In genomic region chr3:169041677-169042171, GRCh38 we compare ENCODE assay signal across 8 cellular contexts.
DNase-seq lines count a peak whose midpoint lies in the region; ATAC-seq, FAIRE-seq and TF ChIP-seq lines count a peak whose summit lies in the region.

No MANE protein-coding gene starts in this region.

- no peak overlapping the region for H2BK5ac ChIP-seq in H1 (ENCODE audit: low read depth, low read length)

- H3K9me3 ChIP-seq in H1 (ENCODE audit: insufficient read depth in 2 of 2, low read depth in 1 of 2, low read length in 1 of 2) (no peaks in the 10 kb centered on the region), neural cell (ENCODE audit: low read length) (no peaks in the 10 kb centered on the region)

- peak; percentile 24 for FAIRE-seq in H1 (lab: Jason Lieb, UNC)

- no peaks in the 10 kb centered on the region for H3K27me3 ChIP-seq in H1 (replicated peaks in 1 of 4; ENCODE audit: control insufficient read depth in 3 of 4, extremely low read depth in 1 of 4, insufficient read depth in 3 of 4, low read length in 3 of 4)
- H3K27me3 ChIP-seq in neural cell (ENCODE audit: insufficient read depth, low read depth, low read length) = no peaks in the 10 kb centered on the region

- no peak overlapping the region for H3K4me3 Mint-ChIP-seq in natural killer cell

- TF ChIP-seq RAD21 in H1 (IDR thresholded peaks at IDR 0.05 in 1 of 2, conservative IDR thresholded peaks at IDR 0.05 in 1 of 2; ENCODE audit: low read depth in 2 of 2, low read length in 2 of 2) (peak in 1 of 2 experiments; percentile 43; a peak in 3 of 4 replicates), neural cell (conservative IDR thresholded peaks at IDR 0.05) (peak; percentile 45)

- no peak overlapping the region for H3K14ac ChIP-seq in H1 (ENCODE audit: insufficient read length)

- H3K36me3 Mint-ChIP-seq in natural killer cell = no peaks in the 10 kb centered on the region

- no peak overlapping the region for H2BK15ac ChIP-seq in H1 (ENCODE audit: low read length)

- no peaks in the 10 kb centered on the region for H3K4me1 Mint-ChIP-seq in natural killer cell

- TF ChIP-seq POLR2A in H1 (IDR thresholded peaks at IDR 0.05; ENCODE audit: control extremely low read depth in 1 of 2, low read depth in 2 of 2, low read length in 2 of 2) = no peak

- H2BK20ac ChIP-seq in H1 (ENCODE audit: low read length) = no peak overlapping the region

- H3K4me2 ChIP-seq in H1 (ENCODE audit: insufficient read depth in 1 of 2, low read depth in 2 of 2, low read length in 2 of 2) (no peak overlapping the region), neural cell (ENCODE audit: low read length) (no peak overlapping the region)

- H3K36me3 ChIP-seq in H1 (ENCODE audit: control insufficient read depth in 2 of 4, insufficient read depth in 4 of 4, low read length in 3 of 4) = no peaks in the 10 kb centered on the region
- no peaks in the 10 kb centered on the region for H3K36me3 ChIP-seq in neural cell (ENCODE audit: insufficient read depth, low read length)

- no peak overlapping the region for H3K4me3 ChIP-seq in H1 (ENCODE audit: extremely low read depth in 1 of 4, insufficient read depth in 2 of 4, low read depth in 3 of 4, low read length in 4 of 4)
- H3K4me3 ChIP-seq in neural cell (ENCODE audit: low read length) = no peak overlapping the region

- H3K27ac ChIP-seq in H1 (ENCODE audit: low read depth, low read length) = no peak overlapping the region
- no peak overlapping the region for H3K27ac ChIP-seq in neural cell (ENCODE audit: low read length)

- H3K27me3 Mint-ChIP-seq in natural killer cell (ENCODE audit: low read depth in 2 of 2) = no peaks in the 10 kb centered on the region

- no peaks in the 10 kb centered on the region for H3K79me1 ChIP-seq in H1 (ENCODE audit: low read depth, low read length)

- no peaks in the 10 kb centered on the region for H3K23me2 ChIP-seq in H1 (ENCODE audit: low read depth, low read length)

- POLR2A ChIA-PET in H1 (lab: Charles Lee; ENCODE audit: partially characterized antibody) = no interaction called here

- intact Hi-C loops in natural killer cell (cut with micrococcal nuclease) = no loop called here

- no peak overlapping the region for H4K5ac ChIP-seq in H1 (ENCODE audit: insufficient read length, low read depth, low read length)

- no peak overlapping the region for H4K91ac ChIP-seq in H1 (replicated peaks; ENCODE audit: insufficient read length, low read length)

- H3K79me2 ChIP-seq in H1 (ENCODE audit: control insufficient read depth in 1 of 2, insufficient read depth in 2 of 2, low read length in 2 of 2) (no peaks in the 10 kb centered on the region), neural cell (replicated peaks; ENCODE audit: insufficient read depth, low read length) (no peaks in the 10 kb centered on the region)

- no peaks in the 10 kb centered on the region for H3K4me1 ChIP-seq in H1 (replicated peaks in 1 of 4; ENCODE audit: control insufficient read depth in 3 of 4, insufficient read depth in 4 of 4, low read length in 3 of 4)

- H3F3A ChIP-seq in neural cell (ENCODE audit: insufficient read depth, low read length, poor library complexity, severe bottlenecking) = no peaks in the 10 kb centered on the region

- no peak overlapping the region for H3K4ac ChIP-seq in H1 (replicated peaks; ENCODE audit: insufficient read length, low read depth, low read length)

- H3K56ac ChIP-seq in H1 (replicated peaks; ENCODE audit: insufficient read length, low read depth, low read length) = no peak overlapping the region

- H3K9ac ChIP-seq in H1 (replicated peaks in 1 of 4; ENCODE audit: extremely low read depth in 1 of 4, low read depth in 3 of 4, low read length in 3 of 4) = no peak overlapping the region
- no peak overlapping the region for H3K9ac ChIP-seq in neural cell (ENCODE audit: low read length)

- no peaks in the 10 kb centered on the region for H3K9me2 ChIP-seq in neural cell (ENCODE audit: insufficient read depth, low read length)

- H3K27ac Mint-ChIP-seq in natural killer cell = no peak overlapping the region

- peak; percentile 7 for DNase-seq in NCI-H774 (lab: John Stamatoyannopoulos, UW)
- no peak for DNase-seq in H1 (ENCODE audit: low read depth in 1 of 2, low spot score in 2 of 2)
- no peak for DNase-seq in stimulated activated CD8-positive, alpha-beta memory T cell treated with anti-CD3 and anti-CD28 coated beads, Interleukin-4, amount 100 ng/mL, for 48 hours
- no peak for DNase-seq in islet precursor cell
- DNase-seq in natural killer cell = no peak
- no peak for DNase-seq in UCSD-AML1 (lab: John Stamatoyannopoulos, UW; ENCODE audit: unreplicated experiment)

- no peak overlapping the region for H2BK12ac ChIP-seq in H1 (ENCODE audit: low read depth, low read length)

- H4K20me1 ChIP-seq in H1 (replicated peaks in 1 of 2; ENCODE audit: control insufficient read depth in 1 of 2, insufficient read depth in 2 of 2, low read length in 2 of 2) = no peaks in the 10 kb centered on the region
- no peaks in the 10 kb centered on the region for H4K20me1 ChIP-seq in neural cell (ENCODE audit: insufficient read depth)

- H2AFZ ChIP-seq in H1 (ENCODE audit: low read length) = no peak overlapping the region
- no peak overlapping the region for H2AFZ ChIP-seq in neural cell (ENCODE audit: low read depth, low read length)

- no peak overlapping the region for H4K8ac ChIP-seq in H1 (ENCODE audit: extremely low read depth, insufficient read depth, low read length)

- no peak overlapping the region for H2BK120ac ChIP-seq in H1 (replicated peaks; ENCODE audit: low read depth, low read length)

- TF ChIP-seq EP300 in H1 (IDR thresholded peaks at IDR 0.05; ENCODE audit: borderline replicate concordance in 1 of 2, low read depth in 2 of 2, low read length in 2 of 2) (no peak), neural cell (conservative IDR thresholded peaks at IDR 0.05; ENCODE audit: poor library complexity, severe bottlenecking) (no peak)

- 86% methylated on average over 5 of the region's 5 CpGs; no CpG with 5 or more reads in 1 of the 2 experiments for WGBS in H1 (ENCODE audit: extremely low coverage in 1 of 2, insufficient coverage in 1 of 2, insufficient read length in 1 of 2, insufficient replicate concordance in 2 of 2, low coverage in 1 of 2, low lambda C conversion rate in 2 of 2, missing lambda C conversion rate in 1 of 2), 2 experiments

- ATAC-seq in GM18868 (IDR thresholded peaks at IDR 0.05; ENCODE audit: unreplicated experiment) (peak; percentile 62), natural killer cell (no peak)

- CTCF ChIA-PET in H1 (lab: Charles Lee; ENCODE audit: partially characterized antibody) = interaction anchor here (0.6 to 2.7 kb wide), 16 partner anchors 8 to 938 kb away, joined by 3 to 10 read pairs (median 5); no protein-coding TSS in a partner anchor

- no peak overlapping the region for H3K18ac ChIP-seq in H1 (ENCODE audit: extremely low read depth, low read length)

- H2AK5ac ChIP-seq in H1 (ENCODE audit: low read depth, low read length) = no peak overlapping the region

- H3K23ac ChIP-seq in H1 (ENCODE audit: insufficient read length) = no peak overlapping the region

- TF ChIP-seq CTCF in H1 (IDR thresholded peaks at IDR 0.05; ENCODE audit: control extremely low read depth in 1 of 3, insufficient read depth in 1 of 3, low read depth in 1 of 3, low read length in 3 of 3) (peak in 1 of 3 experiments; percentile 6; a peak in 1 of 4 replicates), neural cell (IDR thresholded peaks at IDR 0.05; ENCODE audit: poor library complexity, severe bottlenecking) (peak; percentile 40), natural killer cell (IDR thresholded peaks at IDR 0.05) (no peak)

- H3K9me3 Mint-ChIP-seq in natural killer cell = peaks cover 3 to 9% of the 10 kb centered on the region in 2 donors

TF ChIP-seq in H1, 55 proteins besides CTCF, POLR2A, EP300 and RAD21 (continues in another document):
- no peak for TF ChIP-seq KDM1A (IDR thresholded peaks at IDR 0.05; ENCODE audit: borderline replicate concordance, low read length)
- peak; percentile 85 for TF ChIP-seq JUND (IDR thresholded peaks at IDR 0.05; ENCODE audit: low read length)

TF ChIP-seq in neural cell, 6 proteins besides CTCF, POLR2A, EP300 and RAD21:
- TF ChIP-seq TAF1 (IDR thresholded peaks at IDR 0.05; ENCODE audit: low read depth) (no peak), EZH2 (IDR thresholded peaks at IDR 0.05; ENCODE audit: borderline replicate concordance, insufficient read depth, low read length, poor library complexity, severe bottlenecking) (no peak), POLR2AphosphoS5 (IDR thresholded peaks at IDR 0.05) (no peak)
TF ChIP-seq in neural cell: peak in this region for 0.
